ENCODE assay signal across 12 cellular contexts in genomic region chr17:48045270-48046001, GRCh38. TPM values are rescaled to one million over a fixed set of nuclear protein-coding genes. Genes with fewer than 3 reads are reported as not detected.
DNase-seq lines count a peak whose midpoint lies in the region; ATAC-seq and TF ChIP-seq lines count a peak whose summit lies in the region.
"Had no signal": no experiment of that assay in that cellular context is flagged by ENCODE, and none has a peak within 500 bp of the region (broad histone marks: within the 10 kb centered on the region; RNA-seq: fewer than 3 reads in every experiment).

No MANE protein-coding gene starts in this region.

- peak overlapping the region; percentile 13 for H3K27ac Mint-ChIP-seq in activated CD4-positive, alpha-beta memory T cell treated with anti-CD3 and anti-CD28 coated beads, Interleukin-2, amount 10 ng/mL, durations not matched to agents 7 days and 5 days
- no peak overlapping the region for H3K27ac Mint-ChIP-seq in activated CD4-positive, alpha-beta memory T cell treated with anti-CD3 and anti-CD28 coated beads for 36 hours
- peak overlapping the region; percentile 69 for H3K27ac Mint-ChIP-seq in stimulated activated naive B cell treated with anti-CD40 and anti-IgM and Interleukin-4, amounts not matched to agents 10 μg/mL and 1 μg/mL and 100 μg/mL, for 72 hours

- CTCF ChIA-PET in activated CD4-positive, alpha-beta memory T cell treated with anti-CD3 and anti-CD28 coated beads, Interleukin-2, amount 10 ng/mL, durations not matched to agents 7 days and 5 days (lab: Charles Lee): interaction anchor here (1.1 to 5.8 kb wide), 5 partner anchors 9 to 573 kb away, joined by 3 to 46 read pairs (median 5); partner anchors contain the start of gene COPZ2
- CTCF ChIA-PET in activated CD4-positive, alpha-beta memory T cell treated with anti-CD3 and anti-CD28 coated beads for 36 hours (lab: Charles Lee): interaction anchor here (3.6 kb wide), 1 partner anchor 19 kb away, joined by 23 read pairs; no protein-coding TSS in a partner anchor

- H3K4me3 Mint-ChIP-seq in activated CD4-positive, alpha-beta memory T cell treated with anti-CD3 and anti-CD28 coated beads, Interleukin-2, amount 10 ng/mL, durations not matched to agents 7 days and 5 days: peak overlapping the region; percentile 38
- H3K4me3 Mint-ChIP-seq in activated CD4-positive, alpha-beta memory T cell treated with anti-CD3 and anti-CD28 coated beads for 36 hours: no peak overlapping the region
- no peak overlapping the region for H3K4me3 Mint-ChIP-seq in stimulated activated naive B cell treated with anti-CD40 and anti-IgM and Interleukin-4, amounts not matched to agents 10 μg/mL and 1 μg/mL and 100 μg/mL, for 72 hours

- no peak for TF ChIP-seq CTCF in fibroblast of villous mesenchyme (IDR thresholded peaks at IDR 0.05; ENCODE audit: insufficient read depth, low read depth, low read length)

- no peaks in the 10 kb centered on the region for H3K9me3 Mint-ChIP-seq in activated CD4-positive, alpha-beta memory T cell treated with anti-CD3 and anti-CD28 coated beads, Interleukin-2, amount 10 ng/mL, durations not matched to agents 7 days and 5 days
- no peaks in the 10 kb centered on the region for H3K9me3 Mint-ChIP-seq in activated CD4-positive, alpha-beta memory T cell treated with anti-CD3 and anti-CD28 coated beads for 36 hours
- H3K9me3 Mint-ChIP-seq in stimulated activated naive B cell treated with anti-CD40 and anti-IgM and Interleukin-4, amounts not matched to agents 10 μg/mL and 1 μg/mL and 100 μg/mL, for 72 hours: no peaks in the 10 kb centered on the region

- ATAC-seq in stimulated activated naive B cell treated with anti-CD40 and anti-IgM and Interleukin-4, amounts not matched to agents 10 μg/mL and 1 μg/mL and 100 μg/mL, for 72 hours (replicated peaks): no peak

- no peak for DNase-seq in activated CD4-positive, alpha-beta memory T cell treated with anti-CD3 and anti-CD28 coated beads, Interleukin-2, amount 10 ng/mL, durations not matched to agents 7 days and 5 days
- no peak for DNase-seq in activated CD4-positive, alpha-beta memory T cell treated with anti-CD3 and anti-CD28 coated beads for 36 hours
- DNase-seq in RPMI7951 (ENCODE audit: low read depth): peak; percentile 50
- DNase-seq in fibroblast of villous mesenchyme (ENCODE audit: low read depth): peak; percentile 77
- no peak for DNase-seq in stimulated activated naive B cell treated with anti-CD40 and anti-IgM and Interleukin-4, amounts not matched to agents 10 μg/mL and 1 μg/mL and 100 μg/mL, for 72 hours
- DNase-seq in superior temporal gyrus (ENCODE audit: extremely low spot score): no peak
- DNase-seq in central memory CD4-positive, alpha-beta T cell: no peak
- DNase-seq in NCI-H345 (lab: John Stamatoyannopoulos, UW): no peak
- DNase-seq: activated CD8-positive, alpha-beta memory T cell treated with anti-CD3 and anti-CD28 coated beads, Interleukin-2, amount 50 U/mL, for 48 hours; effector CD4-positive, alpha-beta T cell; upper lobe of left lung had no signal

- intact Hi-C loops in activated CD4-positive, alpha-beta memory T cell treated with anti-CD3 and anti-CD28 coated beads for 36 hours (cut with micrococcal nuclease): loop anchor here (5.0 kb wide), 2 partner anchors 397 to 862 kb away; partner anchors contain the start of gene UBE2Z

- H3K36me3 Mint-ChIP-seq in activated CD4-positive, alpha-beta memory T cell treated with anti-CD3 and anti-CD28 coated beads, Interleukin-2, amount 10 ng/mL, durations not matched to agents 7 days and 5 days (ENCODE audit: low read depth): peaks cover 15% of the 10 kb centered on the region
- H3K36me3 Mint-ChIP-seq in activated CD4-positive, alpha-beta memory T cell treated with anti-CD3 and anti-CD28 coated beads for 36 hours: peaks cover 22% of the 10 kb centered on the region
- H3K36me3 Mint-ChIP-seq in stimulated activated naive B cell treated with anti-CD40 and anti-IgM and Interleukin-4, amounts not matched to agents 10 μg/mL and 1 μg/mL and 100 μg/mL, for 72 hours: peaks cover 9 to 22% of the 10 kb centered on the region in 2 donors

- H3K4me3 ChIP-seq in fibroblast of villous mesenchyme (ENCODE audit: low read depth, low read length): no peak overlapping the region
- H3K4me3 ChIP-seq: SJSA1, upper lobe of left lung had no signal

- no peaks in the 10 kb centered on the region for H3K27me3 Mint-ChIP-seq in activated CD4-positive, alpha-beta memory T cell treated with anti-CD3 and anti-CD28 coated beads, Interleukin-2, amount 10 ng/mL, durations not matched to agents 7 days and 5 days
- H3K27me3 Mint-ChIP-seq in activated CD4-positive, alpha-beta memory T cell treated with anti-CD3 and anti-CD28 coated beads for 36 hours: no peaks in the 10 kb centered on the region
- H3K27me3 Mint-ChIP-seq in stimulated activated naive B cell treated with anti-CD40 and anti-IgM and Interleukin-4, amounts not matched to agents 10 μg/mL and 1 μg/mL and 100 μg/mL, for 72 hours: no peaks in the 10 kb centered on the region

- H3K4me1 Mint-ChIP-seq in activated CD4-positive, alpha-beta memory T cell treated with anti-CD3 and anti-CD28 coated beads, Interleukin-2, amount 10 ng/mL, durations not matched to agents 7 days and 5 days: peaks cover 42% of the 10 kb centered on the region
- peaks cover 25% of the 10 kb centered on the region for H3K4me1 Mint-ChIP-seq in activated CD4-positive, alpha-beta memory T cell treated with anti-CD3 and anti-CD28 coated beads for 36 hours (ENCODE audit: low read depth)
- peaks cover 16 to 57% of the 10 kb centered on the region in 2 donors for H3K4me1 Mint-ChIP-seq in stimulated activated naive B cell treated with anti-CD40 and anti-IgM and Interleukin-4, amounts not matched to agents 10 μg/mL and 1 μg/mL and 100 μg/mL, for 72 hours

- POLR2A ChIA-PET in activated CD4-positive, alpha-beta memory T cell treated with anti-CD3 and anti-CD28 coated beads, Interleukin-2, amount 10 ng/mL, durations not matched to agents 7 days and 5 days (lab: Charles Lee): interaction anchor here (0.7 to 6.7 kb wide), 4 partner anchors 9 to 67 kb away, joined by 3 to 57 read pairs (median 30); partner anchors contain the start of gene COPZ2
- POLR2A ChIA-PET in activated CD4-positive, alpha-beta memory T cell treated with anti-CD3 and anti-CD28 coated beads for 36 hours (lab: Charles Lee): interaction anchor here (4.6 kb wide), 1 partner anchor 12 kb away, joined by 31 read pairs; no protein-coding TSS in a partner anchor

RNA-seq across cellular contexts. Expression of gene NFE2L1, which starts 2.7 kb away (rescaled TPM):
- total RNA-seq in activated CD4-positive, alpha-beta memory T cell treated with anti-CD3 and anti-CD28 coated beads, Interleukin-2, amount 10 ng/mL, durations not matched to agents 7 days and 5 days: 10 to 100 TPM; 69.4 to 70.2 TPM
- 10 to 100 TPM; 82.4 to 84.1 TPM for total RNA-seq in activated CD4-positive, alpha-beta memory T cell treated with anti-CD3 and anti-CD28 coated beads for 36 hours
- 28.4 and 35.2 TPM in 2 replicates for total RNA-seq in RPMI7951 (2014; rRNA removed; shearing (Covaris generic))
- 110 and 132 TPM in 2 replicates for total RNA-seq in fibroblast of villous mesenchyme

RNA-seq across cellular contexts. Expression of gene COPZ2, which starts 7.8 kb away (rescaled TPM):
- total RNA-seq in activated CD4-positive, alpha-beta memory T cell treated with anti-CD3 and anti-CD28 coated beads, Interleukin-2, amount 10 ng/mL, durations not matched to agents 7 days and 5 days: 10 to 100 TPM in 1 of 2 experiments, 1 to 10 TPM in 1; 7.4 to 11.5 TPM
- 1 to 10 TPM; 4.9 to 6.2 TPM for total RNA-seq in activated CD4-positive, alpha-beta memory T cell treated with anti-CD3 and anti-CD28 coated beads for 36 hours
- total RNA-seq in RPMI7951 (2014; rRNA removed; shearing (Covaris generic)): 40.3 and 41.7 TPM in 2 replicates
- total RNA-seq in fibroblast of villous mesenchyme: 61.3 and 75.7 TPM in 2 replicates

RNA-seq across cellular contexts. Expression of gene CBX1, which starts 55.8 kb away (rescaled TPM):
- total RNA-seq in activated CD4-positive, alpha-beta memory T cell treated with anti-CD3 and anti-CD28 coated beads, Interleukin-2, amount 10 ng/mL, durations not matched to agents 7 days and 5 days: 10 to 100 TPM; 48.3 to 50.8 TPM
- 10 to 100 TPM; 55.3 to 56.7 TPM for total RNA-seq in activated CD4-positive, alpha-beta memory T cell treated with anti-CD3 and anti-CD28 coated beads for 36 hours
- total RNA-seq in RPMI7951 (2014; rRNA removed; shearing (Covaris generic)): 53.5 and 64.6 TPM in 2 replicates
- 42.5 and 60.9 TPM in 2 replicates for total RNA-seq in fibroblast of villous mesenchyme

Comparison
In these comparisons a context has a peak if more than half of its experiments do, and no peak if none do; other contexts are left out.
1. DNase-seq: peak in RPMI7951 (single experiment) and fibroblast of villous mesenchyme (single experiment); none in activated CD4-positive, alpha-beta memory T cell treated with anti-CD3 and anti-CD28 coated beads, Interleukin-2, amount 10 ng/mL, durations not matched to agents 7 days and 5 days (single experiment), activated CD4-positive, alpha-beta memory T cell treated with anti-CD3 and anti-CD28 coated beads for 36 hours (single experiment), stimulated activated naive B cell treated with anti-CD40 and anti-IgM and Interleukin-4, amounts not matched to agents 10 μg/mL and 1 μg/mL and 100 μg/mL, for 72 hours (single experiment), superior temporal gyrus (single experiment), central memory CD4-positive, alpha-beta T cell (single experiment) and NCI-H345 (single experiment).